14 cellular contexts compared by ENCODE assay signal in genomic region chrX:55695227-55696018, GRCh38.
"Had no signal": no experiment of that assay in that cellular context is flagged by ENCODE, and none has a peak within 500 bp of the region (broad histone marks: within the 10 kb centered on the region; RNA-seq: fewer than 3 reads in every experiment).

No MANE protein-coding gene starts in this region.

- H3K27me3 Mint-ChIP-seq: activated CD8-positive, alpha-beta memory T cell treated with anti-CD3 and anti-CD28 coated beads, Interleukin-2, amount 10 ng/mL, durations not matched to agents 7 days and 5 days; memory B cell had no signal

- H3K36me3 Mint-ChIP-seq: activated CD8-positive, alpha-beta memory T cell treated with anti-CD3 and anti-CD28 coated beads, Interleukin-2, amount 10 ng/mL, durations not matched to agents 7 days and 5 days; memory B cell had no signal

- ATAC-seq: activated CD8-positive, alpha-beta memory T cell treated with anti-CD3 and anti-CD28 coated beads, Interleukin-2, amount 10 ng/mL, durations not matched to agents 7 days and 5 days; gastrocnemius medialis; heart right ventricle; left lobe of liver; psoas muscle; sciatic nerve had no signal

- H3K4me1 Mint-ChIP-seq: activated CD8-positive, alpha-beta memory T cell treated with anti-CD3 and anti-CD28 coated beads, Interleukin-2, amount 10 ng/mL, durations not matched to agents 7 days and 5 days; memory B cell; nephron had no signal

- H3K36me3 ChIP-seq: gastrocnemius medialis, heart right ventricle, spleen, stomach, thoracic aorta had no signal

- H3K4me3 ChIP-seq: gastrocnemius medialis, heart right ventricle, psoas muscle, spleen, stomach, thoracic aorta had no signal

- H3K9me3 Mint-ChIP-seq: memory B cell; T-helper 2 cell treated with Interferon-gamma antibody and Interleukin-4, amounts not matched to agents 5 μg/mL and 100 μg/mL, for 36 hours had no signal

- H3K9me3 ChIP-seq: gastrocnemius medialis, thoracic aorta had no signal

- H3K27ac ChIP-seq: gastrocnemius medialis, heart right ventricle, psoas muscle, spleen, stomach, thoracic aorta had no signal

- H3K27me3 ChIP-seq: gastrocnemius medialis, stomach had no signal

- H3K4me1 ChIP-seq: gastrocnemius medialis, heart right ventricle, psoas muscle, spleen, stomach had no signal

- H3K4me3 Mint-ChIP-seq: activated CD8-positive, alpha-beta memory T cell treated with anti-CD3 and anti-CD28 coated beads, Interleukin-2, amount 10 ng/mL, durations not matched to agents 7 days and 5 days; memory B cell; nephron; T-helper 2 cell treated with Interferon-gamma antibody and Interleukin-4, amounts not matched to agents 5 μg/mL and 100 μg/mL, for 36 hours had no signal

- H3K27ac Mint-ChIP-seq: activated CD8-positive, alpha-beta memory T cell treated with anti-CD3 and anti-CD28 coated beads, Interleukin-2, amount 10 ng/mL, durations not matched to agents 7 days and 5 days; memory B cell; nephron; T-helper 2 cell treated with Interferon-gamma antibody and Interleukin-4, amounts not matched to agents 5 μg/mL and 100 μg/mL, for 36 hours had no signal

- DNase-seq: activated CD8-positive, alpha-beta memory T cell treated with anti-CD3 and anti-CD28 coated beads, Interleukin-2, amount 10 ng/mL, durations not matched to agents 7 days and 5 days; gastrocnemius medialis; heart right ventricle; psoas muscle; SHP77 treated with DMSO at 0.1 percent for 48 hours; spleen; stimulated activated CD4-positive, alpha-beta T cell treated with anti-CD3 and anti-CD28 coated beads, Interleukin-2, amount 100 ng/mL, for 24 hours; stomach had no signal
